In genomic region chr15:42289166-42289565, GRCh38 we compare ENCODE assay signal across 19 cellular contexts.
"Had no signal": no experiment of that assay in that cellular context is flagged by ENCODE, and none has a peak within 500 bp of the region (broad histone marks: within the 10 kb centered on the region; RNA-seq: fewer than 3 reads in every experiment).

No MANE protein-coding gene starts in this region.

- FAIRE-seq: colon, kidney had no signal

- H3K4me1 ChIP-seq: prostate gland, stomach, vagina had no signal

- H3K27ac ChIP-seq: body of pancreas, gastrocnemius medialis, prostate gland, skin epidermis, stomach, vagina had no signal

- H3K9me3 ChIP-seq: body of pancreas, gastrocnemius medialis, prostate gland, stomach, vagina had no signal

- H3K27me3 ChIP-seq: body of pancreas, gastrocnemius medialis, stomach, vagina had no signal

- ATAC-seq: activated CD8-positive, alpha-beta T cell treated with anti-CD3 and anti-CD28 coated beads, Interleukin-2, amount 10 ng/mL, durations not matched to agents 7 days and 5 days; body of pancreas; gastrocnemius medialis; naive thymus-derived CD8-positive, alpha-beta T cell; right cardiac atrium had no signal

- H3K4me3 ChIP-seq: body of pancreas, gastrocnemius medialis, prostate gland, skin epidermis, stomach, vagina had no signal

- H3K36me3 ChIP-seq: prostate gland had no signal

- DNase-seq: activated CD4-positive, alpha-beta T cell treated with anti-CD3 and anti-CD28 coated beads, Interleukin-2, amount 10 ng/mL, durations not matched to agents 7 days and 5 days; activated CD8-positive, alpha-beta T cell treated with anti-CD3 and anti-CD28 coated beads, Interleukin-2, amount 10 ng/mL, durations not matched to agents 7 days and 5 days; activated naive CD4-positive, alpha-beta T cell treated with anti-CD3 and anti-CD28 coated beads for 36 hours; activated T-cell treated with anti-CD3 and anti-CD28 coated beads, Interleukin-2, amount 50 U/mL, for 24 hours; body of pancreas; caudate nucleus; gastrocnemius medialis; head of caudate nucleus; kidney; mesenchymal stem cell; naive thymus-derived CD8-positive, alpha-beta T cell; right cardiac atrium; stimulated activated CD4-positive, alpha-beta T cell treated with anti-CD3 and anti-CD28 coated beads, Interleukin-2, amount 100 ng/mL, for 48 hours; stomach; trophoblast cell had no signal
